ENCODE assay signal across 8 cellular contexts in genomic region chr18:25832008-25832604, GRCh38.
DNase-seq lines count a peak whose midpoint lies in the region; ATAC-seq and TF ChIP-seq lines count a peak whose summit lies in the region.

No MANE protein-coding gene starts in this region.

- H3K27me3 ChIP-seq in OCI-LY1 (ENCODE audit: insufficient read depth, low read length) (peaks cover 4% of the 10 kb centered on the region; the same call in 1 of the 2 replicates), dorsolateral prefrontal cortex (peaks cover 0 to 2% (median 0%) of the 10 kb centered on the region in 45 donors), lower lobe of right lung (ENCODE audit: low read depth) (no peaks in the 10 kb centered on the region), vagina (no peaks in the 10 kb centered on the region)

- H3K9ac ChIP-seq in OCI-LY1 (ENCODE audit: low read length): no peak overlapping the region

- intact Hi-C loops in dorsolateral prefrontal cortex (cut with DNase I): loop anchor here (1.0 to 10.0 kb wide), 3 partner anchors 953 to 1287 kb away; no protein-coding TSS in a partner anchor
- intact Hi-C loops in lower lobe of right lung (cut with DNase I): no loop called here
- intact Hi-C loops in vagina (cut with DNase I): no loop called here

- ATAC-seq in HG02981 (IDR thresholded peaks at IDR 0.05; ENCODE audit: unreplicated experiment) (peak; percentile 78), lower lobe of right lung (peak; percentile 78 to 82)

- peak; percentile 94 for TF ChIP-seq CTCF in AG10803 (conservative IDR thresholded peaks at IDR 0.05; ENCODE audit: low read length)
- peak; percentile 89 for TF ChIP-seq CTCF in GM12875 (IDR thresholded peaks at IDR 0.05; ENCODE audit: borderline replicate concordance, insufficient read depth, low read depth, low read length)
- TF ChIP-seq CTCF in OCI-LY1 (IDR thresholded peaks at IDR 0.05; ENCODE audit: low read length): peak; percentile 92
- TF ChIP-seq CTCF in dorsolateral prefrontal cortex (IDR thresholded peaks at IDR 0.05 in 54 of 56, conservative IDR thresholded peaks at IDR 0.05 in 2 of 56; ENCODE audit: low read depth in 1 of 56, partially characterized antibody in 56 of 56): peak; percentile 27 to 83 (median 70)
- TF ChIP-seq CTCF in lower lobe of right lung (IDR thresholded peaks at IDR 0.05): peak; percentile 77
- TF ChIP-seq CTCF in vagina (IDR thresholded peaks at IDR 0.05): peak in 2 of 3 experiments; percentile 47 to 53

- no peaks in the 10 kb centered on the region for H3F3A ChIP-seq in OCI-LY1 (ENCODE audit: insufficient read depth, low read length)

- H3K4me3 ChIP-seq in AG10803 (ENCODE audit: low read length) (no peak overlapping the region), GM12875 (ENCODE audit: low read depth, low read length) (no peak overlapping the region), OCI-LY1 (ENCODE audit: low read depth, low read length, poor library complexity, severe bottlenecking) (no peak overlapping the region), dorsolateral prefrontal cortex (no peak overlapping the region), lower lobe of right lung (no peak overlapping the region), vagina (no peak overlapping the region)

- H3K36me3 ChIP-seq in OCI-LY1 (ENCODE audit: insufficient read depth, low read length): no peaks in the 10 kb centered on the region
- H3K36me3 ChIP-seq in lower lobe of right lung: no peaks in the 10 kb centered on the region
- H3K36me3 ChIP-seq in vagina: no peaks in the 10 kb centered on the region

- H3K4me1 ChIP-seq in OCI-LY1 (ENCODE audit: insufficient read depth, low read length, severe bottlenecking) (no peaks in the 10 kb centered on the region), lower lobe of right lung (no peaks in the 10 kb centered on the region), vagina (no peaks in the 10 kb centered on the region)

- H3K9me2 ChIP-seq in OCI-LY1 (ENCODE audit: low read depth, low read length): no peaks in the 10 kb centered on the region

- no peaks in the 10 kb centered on the region for H4K20me1 ChIP-seq in OCI-LY1 (ENCODE audit: insufficient read depth, low read length)

- DNase-seq in AG10803 (ENCODE audit: low read depth) (peak; percentile 71), dorsolateral prefrontal cortex (peak in 8 of 10 donors; percentile 37 to 73 (median 50)), lower lobe of right lung (peak; percentile 58), vagina (ENCODE audit: extremely low spot score in 2 of 2) (no peak), DMS79 (lab: John Stamatoyannopoulos, UW) (no peak)

- no peak for TF ChIP-seq POLR2A in vagina (IDR thresholded peaks at IDR 0.05)

- H3K27ac ChIP-seq in OCI-LY1 (ENCODE audit: low read depth, low read length, poor library complexity, severe bottlenecking) (no peak overlapping the region), dorsolateral prefrontal cortex (no peak overlapping the region), lower lobe of right lung (no peak overlapping the region), vagina (no peak overlapping the region)

- H3K4me2 ChIP-seq in OCI-LY1 (ENCODE audit: low read length): no peak overlapping the region

- H3K9me3 ChIP-seq in OCI-LY1 (ENCODE audit: low read length): no peaks in the 10 kb centered on the region
- no peaks in the 10 kb centered on the region for H3K9me3 ChIP-seq in lower lobe of right lung
- no peaks in the 10 kb centered on the region for H3K9me3 ChIP-seq in vagina

- no peaks in the 10 kb centered on the region for H3K79me2 ChIP-seq in OCI-LY1 (ENCODE audit: insufficient read depth, low read length)

- no peak overlapping the region for H2AFZ ChIP-seq in OCI-LY1 (ENCODE audit: low read length)

Comparison
In these comparisons a context has a peak if more than half of its experiments do, and no peak if none do; other contexts are left out.
1. DNase-seq: peak in AG10803 (single experiment), dorsolateral prefrontal cortex (8 of 10) and lower lobe of right lung (single experiment); none in vagina (0 of 2) and DMS79 (single experiment).
2. intact Hi-C loops: an anchor here in dorsolateral prefrontal cortex (1.0 to 10.0 kb wide); none called in lower lobe of right lung and vagina.
3. Peak in every context shown above with its lines, with median percentiles within 50 percentile points of each other: CTCF ChIP-seq.